Comparison of ENCODE assay signal across 30 cellular contexts in the genomic region with DNA sequence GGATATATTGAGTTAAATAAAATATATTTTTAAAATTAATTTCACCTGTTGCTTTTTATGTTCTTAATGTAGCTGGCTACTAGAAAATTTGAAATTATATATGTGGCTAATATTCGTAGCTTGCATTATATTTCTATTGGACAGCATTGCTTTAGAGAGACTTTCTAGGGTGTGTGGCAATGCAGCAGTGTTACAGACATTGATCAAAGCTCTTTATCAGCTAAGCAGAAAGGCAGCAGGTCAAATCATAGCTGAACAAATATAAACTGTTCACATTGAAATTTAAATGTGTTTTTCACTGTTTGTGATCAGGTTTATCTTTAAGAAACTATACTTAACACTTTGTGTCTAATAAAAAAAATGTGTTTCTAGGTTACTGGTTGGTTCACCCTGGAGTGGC. TPM values are rescaled to one million over a fixed set of nuclear protein-coding genes. Genes with fewer than 3 reads are reported as not detected.
DNase-seq lines count a peak whose midpoint lies in the region; ATAC-seq, FAIRE-seq and TF ChIP-seq lines count a peak whose summit lies in the region.
"Had no signal": no experiment of that assay in that cellular context is flagged by ENCODE, and none has a peak within 500 bp of the region (broad histone marks: within the 10 kb centered on the region; RNA-seq: fewer than 3 reads in every experiment).

No MANE protein-coding gene starts in this region.

- H3K79me2 ChIP-seq in astrocyte (ENCODE audit: insufficient read depth, low read length) (peaks cover 3% of the 10 kb centered on the region), smooth muscle cell (ENCODE audit: low read depth) (no peaks in the 10 kb centered on the region)

- H4K20me1 ChIP-seq in IMR-90 (ENCODE audit: insufficient read depth, low read length) (no peaks in the 10 kb centered on the region), astrocyte (ENCODE audit: insufficient read depth, low read length) (no peaks in the 10 kb centered on the region), smooth muscle cell (ENCODE audit: low read depth) (no peaks in the 10 kb centered on the region)

- H3K27me3 Mint-ChIP-seq in activated naive CD4-positive, alpha-beta T cell treated with anti-CD3 and anti-CD28 coated beads, Interleukin-2, amount 10 ng/mL, durations not matched to agents 7 days and 5 days = no peaks in the 10 kb centered on the region
- H3K27me3 Mint-ChIP-seq in activated naive CD4-positive, alpha-beta T cell treated with anti-CD3 and anti-CD28 coated beads for 36 hours (ENCODE audit: low read depth) = peaks cover 6% of the 10 kb centered on the region
- H3K27me3 Mint-ChIP-seq in astrocyte (ENCODE audit: low read depth, unreplicated experiment) = no peaks in the 10 kb centered on the region
- H3K27me3 Mint-ChIP-seq: naive B cell, T-cell had no signal

- POLR2A ChIA-PET in IMR-90 (lab: Charles Lee; ENCODE audit: unreplicated experiment) = no interaction called here

- no peak overlapping the region for H2AK9ac ChIP-seq in IMR-90 (replicated peaks; ENCODE audit: low read depth, low read length, poor library complexity)

- H2BK20ac ChIP-seq in IMR-90 (ENCODE audit: low read depth, low read length) = no peak overlapping the region

- no peak overlapping the region for H3K18ac ChIP-seq in IMR-90 (ENCODE audit: low read depth, low read length)

- dilution Hi-C loops in IMR-90 (cut with HindIII; ENCODE audit: low sequenced_read_pairs, unreplicated experiment) = no loop called here

- H2BK5ac ChIP-seq in IMR-90 (ENCODE audit: low read depth, low read length, poor library complexity, severe bottlenecking) = peak overlapping the region; percentile 15

- peaks cover 29% of the 10 kb centered on the region for H3K36me3 Mint-ChIP-seq in activated naive CD4-positive, alpha-beta T cell treated with anti-CD3 and anti-CD28 coated beads, Interleukin-2, amount 10 ng/mL, durations not matched to agents 7 days and 5 days
- H3K36me3 Mint-ChIP-seq in activated naive CD4-positive, alpha-beta T cell treated with anti-CD3 and anti-CD28 coated beads for 36 hours (ENCODE audit: low read depth) = no peaks in the 10 kb centered on the region
- no peaks in the 10 kb centered on the region for H3K36me3 Mint-ChIP-seq in astrocyte (ENCODE audit: low read depth, unreplicated experiment)
- H3K36me3 Mint-ChIP-seq: naive B cell, T-cell had no signal

- intact Hi-C loops in activated naive CD4-positive, alpha-beta T cell treated with anti-CD3 and anti-CD28 coated beads for 36 hours (cut with micrococcal nuclease) = loop anchor here (1.0 to 2.0 kb wide), 7 partner anchors 10 to 93 kb away; partner anchors contain the start of genes ITGA2 and MOCS2
- intact Hi-C loops in IMR-90 (cut with micrococcal nuclease) = no loop called here

- CTCF ChIA-PET in activated naive CD4-positive, alpha-beta T cell treated with anti-CD3 and anti-CD28 coated beads, Interleukin-2, amount 10 ng/mL, durations not matched to agents 7 days and 5 days (lab: Charles Lee) = interaction anchor here (1.2 to 2.8 kb wide), 5 partner anchors 10 to 94 kb away, joined by 3 to 15 read pairs (median 7); no protein-coding TSS in a partner anchor
- CTCF ChIA-PET in activated naive CD4-positive, alpha-beta T cell treated with anti-CD3 and anti-CD28 coated beads for 36 hours (lab: Charles Lee) = interaction anchor here (0.9 to 2.1 kb wide), 6 partner anchors 10 to 93 kb away, joined by 3 to 6 read pairs (median 4); no protein-coding TSS in a partner anchor
- CTCF ChIA-PET in IMR-90 (lab: Yijun Ruan, JAX) = no interaction called here

- H3K9ac ChIP-seq in IMR-90 (ENCODE audit: low read depth, low read length) (no peak overlapping the region), astrocyte (ENCODE audit: low read length) (no peak overlapping the region), smooth muscle cell (ENCODE audit: low read depth) (no peak overlapping the region)

- no TSS peak for BruUV-seq in IMR-90 (replicated peaks; lab: Mats Ljungman, UMichigan)

- H2AFZ ChIP-seq in IMR-90 (replicated peaks; ENCODE audit: low read length, poor library complexity) (no peak overlapping the region), astrocyte (ENCODE audit: low read depth, low read length) (no peak overlapping the region), smooth muscle cell (ENCODE audit: low read depth) (no peak overlapping the region)

- no peak overlapping the region for H4K5ac ChIP-seq in IMR-90 (ENCODE audit: low read depth, low read length)

- no peak overlapping the region for H4K91ac ChIP-seq in IMR-90 (ENCODE audit: insufficient read depth, low read depth, low read length)

- H3K36me3 ChIP-seq in IMR-90 (ENCODE audit: control insufficient read depth, insufficient read depth, low read length) (peaks cover 1% of the 10 kb centered on the region; the same call in 1 of the 2 replicates), astrocyte (ENCODE audit: insufficient read depth, low read length) (no peaks in the 10 kb centered on the region), smooth muscle cell (ENCODE audit: low read depth) (no peaks in the 10 kb centered on the region)
- H3K36me3 ChIP-seq: BE2C, heart right ventricle, prostate gland, right lobe of liver, tibial artery had no signal

- H3K4me1 ChIP-seq in IMR-90 (ENCODE audit: control insufficient read depth, insufficient read depth, low read length) (peaks cover 15% of the 10 kb centered on the region), astrocyte (ENCODE audit: insufficient read depth, low read length) (peaks cover 31% of the 10 kb centered on the region), smooth muscle cell (ENCODE audit: low read depth) (peaks cover 8% of the 10 kb centered on the region)
- H3K4me1 ChIP-seq: BE2C, prostate gland, right lobe of liver had no signal

- no CpG with 5 or more reads among the region's 1 CpG for WGBS in IMR-90 (ENCODE audit: extremely low coverage in 2 of 2, insufficient read length in 1 of 2), 2 experiments
- WGBS in smooth muscle cell (ENCODE audit: low lambda C conversion rate) = 81% methylated on average over 1 of the region's 1 CpG

- no peak overlapping the region for H3K14ac ChIP-seq in IMR-90 (replicated peaks; ENCODE audit: low read depth, low read length)

- peaks cover 28 to 66% of the 10 kb centered on the region in 2 experiments for H3K79me1 ChIP-seq in IMR-90 (ENCODE audit: low read depth in 1 of 2, low read length in 2 of 2)

- peak overlapping the region in 1 of 2 experiments; percentile 52; a peak in 2 of 4 replicates for H4K8ac ChIP-seq in IMR-90 (ENCODE audit: low read depth in 2 of 2, low read length in 2 of 2)

- no peak overlapping the region for H2AK5ac ChIP-seq in IMR-90 (ENCODE audit: low read depth, low read length)

- no peak overlapping the region for H3K4me3 ChIP-seq in IMR-90 (ENCODE audit: insufficient read depth, low read depth, low read length)
- H3K4me3 ChIP-seq in astrocyte (ENCODE audit: insufficient read depth, low read depth, low read length) = no peak overlapping the region
- H3K4me3 ChIP-seq in smooth muscle cell = peak overlapping the region; percentile 23
- H3K4me3 ChIP-seq: heart right ventricle, prostate gland, right lobe of liver, tibial artery had no signal

- H3K9me3 ChIP-seq in IMR-90 (ENCODE audit: control insufficient read depth, insufficient read depth, low read length) (no peaks in the 10 kb centered on the region), astrocyte (ENCODE audit: insufficient read depth, low read depth, low read length) (no peaks in the 10 kb centered on the region), smooth muscle cell (replicated peaks; ENCODE audit: low read depth) (no peaks in the 10 kb centered on the region)
- H3K9me3 ChIP-seq: BE2C, heart right ventricle, prostate gland, right lobe of liver, tibial artery had no signal

- FAIRE-seq in astrocyte (lab: Jason Lieb, UNC) = no peak
- FAIRE-seq in urothelium cell line (lab: Jason Lieb, UNC) = no peak

- H2BK15ac ChIP-seq in IMR-90 (ENCODE audit: low read depth, low read length) = no peak overlapping the region

- DNase-seq in activated naive CD4-positive, alpha-beta T cell treated with anti-CD3 and anti-CD28 coated beads, Interleukin-2, amount 10 ng/mL, durations not matched to agents 7 days and 5 days = no peak
- no peak for DNase-seq in activated naive CD4-positive, alpha-beta T cell treated with anti-CD3 and anti-CD28 coated beads for 36 hours
- DNase-seq in IMR-90 (no peak), astrocyte (ENCODE audit: low read depth) (no peak), smooth muscle cell (lab: John Stamatoyannopoulos, UW; ENCODE audit: unreplicated experiment) (no peak), mesenteric fat pad (ENCODE audit: low spot score) (no peak), urothelium cell line (ENCODE audit: low spot score) (no peak)
- DNase-seq: activated effector memory CD4-positive, alpha-beta T cell treated with Interleukin-2 at 50 U/mL for 16 hours; BE2C; caudate nucleus; cortex of kidney; DMS153; effector memory CD4-positive, alpha-beta T cell; foreskin melanocyte; HCEC 1CT; heart right ventricle; Kasumi-1; midbrain; MV-4-11; naive B cell; NCI-H1436 treated with DMSO at 0.1 percent for 48 hours; NCI-H446; NCI-H748 treated with DMSO at 0.1 percent for 48 hours; nucleus accumbens; right lobe of liver; stimulated activated CD4-positive, alpha-beta T cell treated with anti-CD3 and anti-CD28 coated beads, Interleukin-12 subunit alpha, Interleukin-12 subunit beta, amount 100 ng/mL, for 4 hours; stimulated activated CD4-positive, alpha-beta T cell treated with anti-CD3 and anti-CD28 coated beads, Interleukin-4, amount 100 ng/mL, for 1 hour; tibial artery had no signal

- no peak overlapping the region for H3K56ac ChIP-seq in IMR-90 (ENCODE audit: extremely low read depth, insufficient read depth, low read length)

- ATAC-seq in IMR-90 (ENCODE audit: low read depth) = no peak
- ATAC-seq: heart right ventricle had no signal

- H3K4me2 ChIP-seq in IMR-90 (ENCODE audit: low read depth, low read length) = no peak overlapping the region; the same call in 1 of the 2 replicates
- H3K4me2 ChIP-seq in astrocyte (ENCODE audit: low read length) = peak overlapping the region; percentile 70
- H3K4me2 ChIP-seq in smooth muscle cell = peak overlapping the region; percentile 76

- H3K23ac ChIP-seq in IMR-90 (ENCODE audit: low read depth, low read length) = no peak overlapping the region

- TF ChIP-seq POLR2A in IMR-90 (IDR thresholded peaks at IDR 0.05; ENCODE audit: low read depth, low read length) = no peak

- TF ChIP-seq CTCF in IMR-90 (conservative IDR thresholded peaks at IDR 0.05; ENCODE audit: low read depth, low read length) (no peak), astrocyte (IDR thresholded peaks at IDR 0.05; ENCODE audit: insufficient read depth, low read depth, low read length) (no peak), smooth muscle cell (IDR thresholded peaks at IDR 0.05; ENCODE audit: borderline replicate concordance, insufficient read depth, poor library complexity, severe bottlenecking) (no peak)

- peaks cover 2% of the 10 kb centered on the region for H3K9me3 Mint-ChIP-seq in activated naive CD4-positive, alpha-beta T cell treated with anti-CD3 and anti-CD28 coated beads, Interleukin-2, amount 10 ng/mL, durations not matched to agents 7 days and 5 days
- H3K9me3 Mint-ChIP-seq in activated naive CD4-positive, alpha-beta T cell treated with anti-CD3 and anti-CD28 coated beads for 36 hours = no peaks in the 10 kb centered on the region
- H3K9me3 Mint-ChIP-seq in astrocyte (ENCODE audit: unreplicated experiment) = no peaks in the 10 kb centered on the region
- H3K9me3 Mint-ChIP-seq: naive B cell, T-cell had no signal

- peaks cover 11% of the 10 kb centered on the region for H3K9me1 ChIP-seq in IMR-90 (ENCODE audit: insufficient read depth, low read length)

- H3K27me3 ChIP-seq in IMR-90 (ENCODE audit: control insufficient read depth, insufficient read depth, low read length) (no peaks in the 10 kb centered on the region), astrocyte (ENCODE audit: insufficient read depth, low read length) (no peaks in the 10 kb centered on the region), smooth muscle cell (ENCODE audit: low read depth) (no peaks in the 10 kb centered on the region)
- H3K27me3 ChIP-seq: heart right ventricle, right lobe of liver, tibial artery had no signal

- TF ChIP-seq RAD21 in IMR-90 (IDR thresholded peaks at IDR 0.05; ENCODE audit: low read length) = no peak

- H3K27ac Mint-ChIP-seq in activated naive CD4-positive, alpha-beta T cell treated with anti-CD3 and anti-CD28 coated beads, Interleukin-2, amount 10 ng/mL, durations not matched to agents 7 days and 5 days = peak overlapping the region; percentile 95
- no peak overlapping the region for H3K27ac Mint-ChIP-seq in activated naive CD4-positive, alpha-beta T cell treated with anti-CD3 and anti-CD28 coated beads for 36 hours
- no peak overlapping the region for H3K27ac Mint-ChIP-seq in astrocyte (ENCODE audit: unreplicated experiment)

- H3F3A ChIP-seq in smooth muscle cell (ENCODE audit: low read depth) = peaks cover 8% of the 10 kb centered on the region

- in situ Hi-C loops in IMR-90 (cut with MboI; ENCODE audit: low sequenced_read_pairs) = no loop called here

- no peak overlapping the region for H3K4me3 Mint-ChIP-seq in activated naive CD4-positive, alpha-beta T cell treated with anti-CD3 and anti-CD28 coated beads, Interleukin-2, amount 10 ng/mL, durations not matched to agents 7 days and 5 days
- H3K4me3 Mint-ChIP-seq in activated naive CD4-positive, alpha-beta T cell treated with anti-CD3 and anti-CD28 coated beads for 36 hours = no peak overlapping the region
- no peak overlapping the region for H3K4me3 Mint-ChIP-seq in astrocyte (ENCODE audit: unreplicated experiment)

- peak overlapping the region; percentile 3; the same call in 1 of the 2 replicates for H3K4ac ChIP-seq in IMR-90 (ENCODE audit: low read depth, low read length)

- H3K27ac ChIP-seq in IMR-90 (ENCODE audit: insufficient read depth, low read length) (no peak overlapping the region), astrocyte (ENCODE audit: low read depth, low read length) (no peak overlapping the region), smooth muscle cell (ENCODE audit: low read depth) (no peak overlapping the region)
- H3K27ac ChIP-seq: heart right ventricle, prostate gland, right lobe of liver, tibial artery had no signal

- H3K4me1 Mint-ChIP-seq in activated naive CD4-positive, alpha-beta T cell treated with anti-CD3 and anti-CD28 coated beads, Interleukin-2, amount 10 ng/mL, durations not matched to agents 7 days and 5 days = peaks cover 71% of the 10 kb centered on the region
- peaks cover 40% of the 10 kb centered on the region for H3K4me1 Mint-ChIP-seq in activated naive CD4-positive, alpha-beta T cell treated with anti-CD3 and anti-CD28 coated beads for 36 hours (ENCODE audit: low read depth)
- peaks cover 22% of the 10 kb centered on the region for H3K4me1 Mint-ChIP-seq in astrocyte (ENCODE audit: low read depth, unreplicated experiment)

- no peak overlapping the region for H2BK120ac ChIP-seq in IMR-90 (ENCODE audit: low read depth, low read length)

RNA-seq across cellular contexts. Expression of gene ITGA2, which starts 52.6 kb away (rescaled TPM):
- total RNA-seq in activated naive CD4-positive, alpha-beta T cell treated with anti-CD3 and anti-CD28 coated beads for 36 hours = 1 to 10 TPM; 2.0 to 2.1 TPM
- total RNA-seq in IMR-90 (2012; rRNA removed) (83.6 and 93.4 TPM in 2 replicates), astrocyte (20.1 and 35.9 TPM in 2 replicates), smooth muscle cell (16.4 and 19.2 TPM in 2 replicates), mesenteric fat pad (2.4 TPM)
- polyA plus RNA-seq in IMR-90 (2012; rRNA removed) (20.4 and 23.3 TPM in 2 replicates), smooth muscle cell (1.5 and 5.4 TPM in 2 replicates)
- 3.8 and 6.3 TPM in 2 replicates for polyA plus RNA-seq in IMR-90 (2012; cell fraction: cytosol; rRNA removed)
- 2.9 and 17.7 TPM in 2 replicates for polyA plus RNA-seq in IMR-90 (2012; cell fraction: nucleus; rRNA removed; ENCODE audit: low replicate concordance)
